ENCODE assay signal across 10 cellular contexts in the genomic region with DNA sequence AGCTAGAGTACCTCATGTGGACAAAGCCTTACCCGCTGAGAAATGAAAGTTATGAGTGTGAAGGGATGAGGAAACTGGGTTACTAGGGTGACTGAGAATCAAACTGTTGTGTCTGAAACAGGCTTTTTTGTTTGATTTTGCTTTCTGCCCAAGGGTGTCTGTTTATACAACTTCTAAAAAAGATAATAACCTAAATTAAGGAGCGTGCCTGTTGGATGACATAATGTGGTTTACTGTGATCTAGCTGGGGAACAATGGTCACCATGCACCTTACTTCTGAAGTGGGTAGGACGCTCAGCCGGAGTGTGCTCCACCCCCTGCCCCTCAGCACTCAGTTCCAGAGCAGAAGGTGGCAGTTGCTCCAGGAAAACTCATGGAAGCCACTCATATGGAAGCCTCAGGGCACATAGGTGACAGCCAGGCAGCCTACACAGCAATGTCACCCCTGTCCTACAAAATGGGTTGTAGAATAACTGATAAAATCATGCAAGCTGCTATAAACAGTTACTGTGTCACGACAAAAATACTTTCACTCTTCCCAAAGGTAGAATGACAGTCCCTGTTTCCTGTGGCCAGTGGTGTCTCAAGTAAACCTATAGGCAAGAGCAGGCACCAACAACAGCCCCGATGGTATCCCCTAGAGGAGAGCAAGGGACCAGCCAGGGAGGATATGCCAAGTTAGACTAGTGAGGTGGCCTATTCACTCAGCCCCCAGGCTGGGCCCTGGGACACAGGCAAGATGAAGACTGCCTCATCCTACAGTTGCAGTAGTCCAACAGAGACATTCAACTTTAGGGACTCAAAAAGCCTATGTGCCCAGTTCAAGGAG. TPM values are rescaled to one million over a fixed set of nuclear protein-coding genes. Genes with fewer than 3 reads are reported as not detected.
A peak's percentile ranks its signal among the peaks of the same experiment; 100 is the strongest.
DNase-seq lines count a peak whose midpoint lies in the region; ATAC-seq and TF ChIP-seq lines count a peak whose summit lies in the region.
"Had no signal": no experiment of that assay in that cellular context is flagged by ENCODE, and none has a peak within 500 bp of the region (broad histone marks: within the 10 kb centered on the region; RNA-seq: fewer than 3 reads in every experiment).

No MANE protein-coding gene starts in this region.

- H3K36me3 ChIP-seq in endodermal cell (ENCODE audit: control insufficient read depth, insufficient read depth, low read length): peaks cover 45% of the 10 kb centered on the region

- H3K27me3 Mint-ChIP-seq in endodermal cell (ENCODE audit: insufficient read depth): no peaks in the 10 kb centered on the region

- H3K27me3 ChIP-seq in endodermal cell (ENCODE audit: control insufficient read depth, insufficient read depth, low read length, poor library complexity, severe bottlenecking): no peaks in the 10 kb centered on the region

- no peak overlapping the region for H3K27ac ChIP-seq in endodermal cell (ENCODE audit: low read depth, low read length)

- H3K4me3 ChIP-seq in endodermal cell (ENCODE audit: low read length): no peak overlapping the region

- ATAC-seq in GM19351 (IDR thresholded peaks at IDR 0.05; ENCODE audit: unreplicated experiment): peak; percentile 41
- no peak for ATAC-seq in HG03457 (IDR thresholded peaks at IDR 0.05; ENCODE audit: unreplicated experiment)
- ATAC-seq in HG02852 (IDR thresholded peaks at IDR 0.05; ENCODE audit: unreplicated experiment): no peak
- ATAC-seq: HCT116 had no signal

- no peaks in the 10 kb centered on the region for H3K4me1 ChIP-seq in endodermal cell (ENCODE audit: control insufficient read depth, insufficient read depth, low read length)

- no peak overlapping the region for H3K4me3 Mint-ChIP-seq in endodermal cell
- H3K4me3 Mint-ChIP-seq: activated CD8-positive, alpha-beta T cell treated with anti-CD3 and anti-CD28 coated beads, Interleukin-2, amount 10 ng/mL, durations not matched to agents 7 days and 5 days had no signal

- peak; percentile 47 for TF ChIP-seq CTCF in endodermal cell (conservative IDR thresholded peaks at IDR 0.05)

- peaks cover 32% of the 10 kb centered on the region for H3K4me1 Mint-ChIP-seq in endodermal cell

- peaks cover 35% of the 10 kb centered on the region for H3K36me3 Mint-ChIP-seq in endodermal cell (ENCODE audit: low read depth)

- no peaks in the 10 kb centered on the region for H3K9me3 Mint-ChIP-seq in endodermal cell

- no peak overlapping the region for H3K9ac ChIP-seq in endodermal cell (ENCODE audit: extremely low read depth, low read length, poor library complexity, severe bottlenecking)

- H3K9me3 ChIP-seq in endodermal cell (ENCODE audit: control insufficient read depth, low read length): no peaks in the 10 kb centered on the region

- DNase-seq in AML-193 (lab: John Stamatoyannopoulos, UW) (peak; percentile 61 to 69), NAMALWA (ENCODE audit: low spot score) (peak; percentile 8), endodermal cell (no peak), NCI-H1105 treated with DMSO at 0.1 percent for 48 hours (lab: John Stamatoyannopoulos, UW) (no peak), SHP77 treated with DMSO at 0.1 percent for 48 hours (lab: John Stamatoyannopoulos, UW) (no peak)
- DNase-seq: activated CD8-positive, alpha-beta T cell treated with anti-CD3 and anti-CD28 coated beads, Interleukin-2, amount 10 ng/mL, durations not matched to agents 7 days and 5 days had no signal

- H3K27ac Mint-ChIP-seq in endodermal cell: no peak overlapping the region

- WGBS in endodermal cell (ENCODE audit: insufficient coverage in 1 of 2, insufficient read length in 1 of 2), 2 experiments: 64 to 88% methylated on average over 3 to 6 of the region's 6 CpGs

RNA-seq across cellular contexts. Expression of a gene that starts 29.3 kb away (rescaled TPM):
- 10 to 100 TPM; 34.7 to 41.5 TPM for total RNA-seq in endodermal cell
- polyA plus RNA-seq in endodermal cell (2013, experiment 1 of 2): 40.1 TPM
- polyA plus RNA-seq in endodermal cell (2013, experiment 2 of 2): 41.6 TPM

Comparison
In these comparisons a context has a peak if more than half of its experiments do, and no peak if none do; other contexts are left out.
1. DNase-seq: peak in AML-193 (2 of 2) and NAMALWA (single experiment); none in endodermal cell (single experiment), NCI-H1105 treated with DMSO at 0.1 percent for 48 hours (single experiment) and SHP77 treated with DMSO at 0.1 percent for 48 hours (single experiment).